In the genomic region with DNA sequence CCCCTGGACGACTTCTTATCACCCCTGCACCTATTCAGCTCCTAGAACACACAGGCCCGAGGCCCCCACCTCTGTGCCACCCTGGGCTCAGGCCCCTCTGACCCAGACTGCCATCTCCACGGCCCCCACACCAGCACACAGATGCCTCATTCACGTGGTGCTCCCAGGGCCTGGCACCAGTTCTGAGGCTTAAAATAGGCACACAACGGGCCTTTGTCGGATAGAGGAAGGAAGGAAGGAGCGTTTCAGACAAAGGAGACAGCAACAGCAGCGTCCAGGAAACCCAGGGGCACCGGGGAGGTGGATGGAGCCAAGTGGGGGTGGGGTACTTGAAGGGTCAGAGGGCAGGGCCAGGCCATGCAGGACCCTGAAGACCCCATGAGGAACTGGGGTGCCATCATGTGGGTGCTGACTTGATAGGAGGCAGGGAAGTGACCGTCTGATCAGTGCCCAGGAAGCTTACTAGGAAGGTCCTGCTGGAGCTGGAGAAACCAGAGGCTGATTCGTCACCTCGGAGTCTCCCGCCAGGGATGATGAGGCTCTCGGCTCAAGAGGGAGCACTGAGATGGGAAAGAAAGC, we compare ENCODE assay signal across 12 cellular contexts. TPM values are rescaled to one million over a fixed set of nuclear protein-coding genes. Genes with fewer than 3 reads are reported as not detected.
DNase-seq lines count a peak whose midpoint lies in the region; ATAC-seq and TF ChIP-seq lines count a peak whose summit lies in the region.
"Had no signal": no experiment of that assay in that cellular context is flagged by ENCODE, and none has a peak within 500 bp of the region (broad histone marks: within the 10 kb centered on the region; RNA-seq: fewer than 3 reads in every experiment).

No MANE protein-coding gene starts in this region.

- peak overlapping the region; percentile 71 for H3K14ac ChIP-seq in neuronal stem cell (ENCODE audit: low read length)
- no peak overlapping the region for H3K14ac ChIP-seq in mesenchymal stem cell (ENCODE audit: low read length in 2 of 2)

- H4K91ac ChIP-seq in neuronal stem cell (ENCODE audit: low read depth, low read length, poor library complexity), result no peak overlapping the region
- H4K91ac ChIP-seq in mesenchymal stem cell (ENCODE audit: low read length), result no peak overlapping the region

- DNase-seq in CD14-positive monocyte (ENCODE audit: low spot score) (no peak), SKM-1 (lab: John Stamatoyannopoulos, UW; ENCODE audit: unreplicated experiment) (peak; percentile 37), globus pallidus (ENCODE audit: low spot score) (peak; percentile 98), neuronal stem cell (ENCODE audit: low spot score) (no peak), foreskin keratinocyte (no peak), GM20000 (ENCODE audit: low spot score) (no peak), mesenchymal stem cell (no peak)
- no peak for DNase-seq in stimulated activated CD4-positive, alpha-beta T cell treated with anti-CD3 and anti-CD28 coated beads, Interleukin-4, amount 100 ng/mL, for 1 hour
- DNase-seq: activated CD4-positive, alpha-beta T cell treated with anti-CD3 and anti-CD28 coated beads for 4 hours; amniotic stem cell; NCI-H1105 had no signal

- no peaks in the 10 kb centered on the region for H3K36me3 ChIP-seq in neuronal stem cell (replicated peaks in 1 of 2; ENCODE audit: control insufficient read depth in 2 of 2, insufficient read depth in 2 of 2, low read length in 2 of 2)
- H3K36me3 ChIP-seq in mesenchymal stem cell (ENCODE audit: control insufficient read depth in 1 of 2, insufficient read depth in 2 of 2, low read depth in 1 of 2, low read length in 2 of 2), result no peaks in the 10 kb centered on the region

- H2BK120ac ChIP-seq in neuronal stem cell (ENCODE audit: low read depth, low read length) (no peak overlapping the region), mesenchymal stem cell (ENCODE audit: low read depth, low read length) (no peak overlapping the region)

- peak overlapping the region; percentile 64 to 77 for H3K4me3 Mint-ChIP-seq in CD14-positive monocyte

- intact Hi-C loops in CD14-positive monocyte (cut with micrococcal nuclease), result loop anchor here in 1 of 2 donors (5.0 kb wide), 1 partner anchor 33 kb away; no protein-coding TSS in a partner anchor

- ATAC-seq in foreskin keratinocyte, result no peak
- ATAC-seq: Panc1 had no signal

- H3K4me1 ChIP-seq in neuronal stem cell (ENCODE audit: control insufficient read depth in 2 of 2, insufficient read depth in 1 of 2, low read depth in 1 of 2, low read length in 2 of 2) (peaks cover 2% of the 10 kb centered on the region in 2 donors), foreskin keratinocyte (no peaks in the 10 kb centered on the region), mesenchymal stem cell (ENCODE audit: control insufficient read depth, insufficient read depth, low read depth, low read length) (peaks cover 1% of the 10 kb centered on the region)

- H2AK5ac ChIP-seq in neuronal stem cell (ENCODE audit: low read depth, low read length) (peak overlapping the region; percentile 88), mesenchymal stem cell (ENCODE audit: low read length, severe bottlenecking) (no peak overlapping the region)

- no peak overlapping the region for H4K8ac ChIP-seq in neuronal stem cell (ENCODE audit: low read depth, low read length)
- no peak overlapping the region for H4K8ac ChIP-seq in mesenchymal stem cell (ENCODE audit: low read length)

- peak overlapping the region; percentile 87 for H3K18ac ChIP-seq in neuronal stem cell (ENCODE audit: low read length)
- H3K18ac ChIP-seq in mesenchymal stem cell (ENCODE audit: low read depth in 1 of 2, low read length in 2 of 2), result no peak overlapping the region

- H3K9ac ChIP-seq in neuronal stem cell (ENCODE audit: low read depth, low read length, poor library complexity) (peak overlapping the region; percentile 44), mesenchymal stem cell (ENCODE audit: low read length) (no peak overlapping the region)

- H3K27ac Mint-ChIP-seq in CD14-positive monocyte, result peak overlapping the region in 6 of 7 donors; percentile 6 to 88 (median 62)

- peak overlapping the region; percentile 18 for H3K4me2 ChIP-seq in neuronal stem cell (ENCODE audit: insufficient read depth, low read length, poor library complexity, severe bottlenecking)
- H3K4me2 ChIP-seq in mesenchymal stem cell (ENCODE audit: low read length, poor library complexity, severe bottlenecking), result no peak overlapping the region

- H2AFZ ChIP-seq in neuronal stem cell (ENCODE audit: low read length) (peak overlapping the region; percentile 68), mesenchymal stem cell (ENCODE audit: low read depth, low read length) (no peak overlapping the region)

- peaks cover 0 to 11% (median 3%) of the 10 kb centered on the region in 3 experiments for H3K27me3 ChIP-seq in neuronal stem cell (ENCODE audit: control insufficient read depth in 3 of 3, insufficient read depth in 3 of 3, low read depth in 1 of 3, low read length in 3 of 3)
- H3K27me3 ChIP-seq in foreskin keratinocyte, result peaks cover 13% of the 10 kb centered on the region
- peaks cover 29 to 48% of the 10 kb centered on the region in 2 experiments for H3K27me3 ChIP-seq in mesenchymal stem cell (ENCODE audit: control insufficient read depth in 1 of 2, insufficient read depth in 1 of 2, low read length in 2 of 2)

- H3K4me3 ChIP-seq in neuronal stem cell (ENCODE audit: low read length in 2 of 2) (peak overlapping the region in 1 of 2 donors; percentile 20), mesenchymal stem cell (ENCODE audit: insufficient read depth in 1 of 2, low read depth in 1 of 2, low read length in 2 of 2) (no peak overlapping the region)

- H2BK15ac ChIP-seq in neuronal stem cell (ENCODE audit: low read length) (no peak overlapping the region), mesenchymal stem cell (ENCODE audit: low read depth, poor library complexity, severe bottlenecking) (no peak overlapping the region)

- H3K9me3 ChIP-seq in neuronal stem cell (replicated peaks in 1 of 2; ENCODE audit: control insufficient read depth in 2 of 2, insufficient read depth in 1 of 2, low read depth in 1 of 2, low read length in 2 of 2), result no peaks in the 10 kb centered on the region
- H3K9me3 ChIP-seq in mesenchymal stem cell (ENCODE audit: control insufficient read depth, low read length), result no peaks in the 10 kb centered on the region

- H3K27me3 Mint-ChIP-seq in CD14-positive monocyte (ENCODE audit: low read depth in 3 of 3), result peaks cover 0 to 6% (median 0%) of the 10 kb centered on the region in 3 donors

- H3K23ac ChIP-seq in neuronal stem cell (ENCODE audit: low read depth, low read length, poor library complexity) (no peak overlapping the region), mesenchymal stem cell (ENCODE audit: low read length in 2 of 2) (no peak overlapping the region)

- H3K4ac ChIP-seq in neuronal stem cell (ENCODE audit: low read length) (no peak overlapping the region), mesenchymal stem cell (ENCODE audit: low read depth in 1 of 2, low read length in 2 of 2) (no peak overlapping the region)

- H3K36me3 Mint-ChIP-seq in CD14-positive monocyte, result no peaks in the 10 kb centered on the region

- H2BK12ac ChIP-seq in neuronal stem cell (ENCODE audit: low read length) (no peak overlapping the region), mesenchymal stem cell (ENCODE audit: low read length in 2 of 2) (no peak overlapping the region)

- WGBS in neuronal stem cell (ENCODE audit: extremely low coverage in 2 of 2, insufficient read length in 2 of 2, insufficient replicate concordance in 1 of 2), 2 donors, result no CpG with 5 or more reads among the region's 14 CpGs
- 74% methylated on average over 13 of the region's 14 CpGs for WGBS in mesenchymal stem cell

- peaks cover 0 to 2% (median 0%) of the 10 kb centered on the region in 7 donors for H3K9me3 Mint-ChIP-seq in CD14-positive monocyte

- H3K79me1 ChIP-seq in neuronal stem cell (ENCODE audit: low read depth, low read length) (no peaks in the 10 kb centered on the region), mesenchymal stem cell (replicated peaks; ENCODE audit: low read length, poor library complexity, severe bottlenecking) (no peaks in the 10 kb centered on the region)

- H3K27ac ChIP-seq in neuronal stem cell (replicated peaks; ENCODE audit: low read length), result no peak overlapping the region
- H3K27ac ChIP-seq in foreskin keratinocyte, result no peak overlapping the region
- no peak overlapping the region for H3K27ac ChIP-seq in mesenchymal stem cell (ENCODE audit: low read length, poor library complexity, severe bottlenecking)

- peaks cover 37% of the 10 kb centered on the region for H3K4me1 Mint-ChIP-seq in CD14-positive monocyte

- H2BK5ac ChIP-seq in neuronal stem cell (ENCODE audit: low read length) (no peak overlapping the region), mesenchymal stem cell (ENCODE audit: low read depth, low read length, poor library complexity, severe bottlenecking) (no peak overlapping the region)

- TF ChIP-seq CTCF in CD14-positive monocyte (IDR thresholded peaks at IDR 0.05) (no peak), foreskin keratinocyte (conservative IDR thresholded peaks at IDR 0.05) (no peak), GM20000 (IDR thresholded peaks at IDR 0.05; ENCODE audit: extremely low read depth, missing control alignments) (no peak)

RNA-seq across cellular contexts. Expression of gene GNG7, which starts 7.1 kb away (rescaled TPM):
- polyA plus RNA-seq in CD14-positive monocyte, result 1 to 10 TPM; 1.1 to 1.6 TPM
- polyA plus RNA-seq in neuronal stem cell (2013, experiment 1 of 2), result 7.9 TPM
- polyA plus RNA-seq in neuronal stem cell (2013, experiment 2 of 2), result 8.1 TPM
- total RNA-seq in foreskin keratinocyte, result 0.10 and 0.11 TPM in 2 replicates
- 0.16 and 0.19 TPM in 2 replicates for polyA plus RNA-seq in foreskin keratinocyte
- 0.72 TPM for polyA plus RNA-seq in mesenchymal stem cell (2013, experiment 1 of 2)
- 0.58 TPM for polyA plus RNA-seq in mesenchymal stem cell (2013, experiment 2 of 2)

RNA-seq across cellular contexts. Expression of gene DIRAS1, which starts 25.8 kb away (rescaled TPM):
- polyA plus RNA-seq in CD14-positive monocyte (not detected), foreskin keratinocyte (0.03 and 0.13 TPM in 2 replicates)
- 3.1 TPM for polyA plus RNA-seq in neuronal stem cell (2013, experiment 1 of 2)
- 3.5 TPM for polyA plus RNA-seq in neuronal stem cell (2013, experiment 2 of 2)
- 0.11 and 0.24 TPM in 2 replicates for total RNA-seq in foreskin keratinocyte
- 1.3 TPM for polyA plus RNA-seq in mesenchymal stem cell (2013, experiment 1 of 2)
- 0.95 TPM for polyA plus RNA-seq in mesenchymal stem cell (2013, experiment 2 of 2)

RNA-seq across cellular contexts. Expression of gene SLC39A3, which starts 44.4 kb away (rescaled TPM):
- polyA plus RNA-seq in CD14-positive monocyte (10 to 100 TPM; 37.0 to 39.5 TPM), foreskin keratinocyte (42.4 and 43.3 TPM in 2 replicates)
- 19.0 TPM for polyA plus RNA-seq in neuronal stem cell (2013, experiment 1 of 2)
- 19.4 TPM for polyA plus RNA-seq in neuronal stem cell (2013, experiment 2 of 2)
- 29.6 and 30.8 TPM in 2 replicates for total RNA-seq in foreskin keratinocyte
- polyA plus RNA-seq in mesenchymal stem cell (2013, experiment 1 of 2), result 26.4 TPM
- 29.3 TPM for polyA plus RNA-seq in mesenchymal stem cell (2013, experiment 2 of 2)

Comparison
In these comparisons a context has a peak if more than half of its experiments do, and no peak if none do; other contexts are left out.
1. DNase-seq: peak in SKM-1 (single experiment) and globus pallidus (single experiment); none in CD14-positive monocyte (single experiment), neuronal stem cell (single experiment), stimulated activated CD4-positive, alpha-beta T cell treated with anti-CD3 and anti-CD28 coated beads, Interleukin-4, amount 100 ng/mL, for 1 hour (single experiment), foreskin keratinocyte (0 of 2), GM20000 (single experiment) and mesenchymal stem cell (single experiment).